ENCODE assay signal across 15 cellular contexts in genomic region chr14:96091149-96091693, GRCh38. TPM values are rescaled to one million over a fixed set of nuclear protein-coding genes. Genes with fewer than 3 reads are reported as not detected.
DNase-seq lines count a peak whose midpoint lies in the region; ATAC-seq, FAIRE-seq and TF ChIP-seq lines count a peak whose summit lies in the region.
"Had no signal": no experiment of that assay in that cellular context is flagged by ENCODE, and none has a peak within 500 bp of the region (broad histone marks: within the 10 kb centered on the region; RNA-seq: fewer than 3 reads in every experiment).

No MANE protein-coding gene starts in this region.

- H3K36me3 Mint-ChIP-seq in activated T-helper 17 cell treated with anti-CD3 and anti-CD28 coated beads, Interleukin-2, amount 50 U/mL, for 72 hours (ENCODE audit: low read depth) = no peaks in the 10 kb centered on the region
- H3K36me3 Mint-ChIP-seq: activated naive CD4-positive, alpha-beta T cell treated with anti-CD3 and anti-CD28 coated beads, Interleukin-2, amount 50 U/mL, for 72 hours had no signal

- H3K27ac Mint-ChIP-seq in activated T-helper 17 cell treated with anti-CD3 and anti-CD28 coated beads, Interleukin-2, amount 50 U/mL, for 72 hours = no peak overlapping the region
- H3K27ac Mint-ChIP-seq: activated naive CD4-positive, alpha-beta T cell treated with anti-CD3 and anti-CD28 coated beads, Interleukin-2, amount 50 U/mL, for 72 hours had no signal

- ATAC-seq in RWPE2 (ENCODE audit: low read depth) (no peak), HG03175 (IDR thresholded peaks at IDR 0.05; ENCODE audit: unreplicated experiment) (no peak), GM19455 (IDR thresholded peaks at IDR 0.05; ENCODE audit: unreplicated experiment) (no peak)
- no peak for ATAC-seq in activated T-helper 17 cell treated with anti-CD3 and anti-CD28 coated beads, Interleukin-2, amount 50 U/mL, for 72 hours (replicated peaks)
- ATAC-seq: activated naive CD4-positive, alpha-beta T cell treated with anti-CD3 and anti-CD28 coated beads, Interleukin-2, amount 50 U/mL, for 72 hours; PC-3 had no signal

- H3K27ac ChIP-seq in RWPE2 (ENCODE audit: poor library complexity, severe bottlenecking) = no peak overlapping the region
- H3K27ac ChIP-seq: tibial nerve had no signal

- no peak overlapping the region for H3K4me3 ChIP-seq in RWPE2 (ENCODE audit: severe bottlenecking)
- H3K4me3 ChIP-seq: mucosa of descending colon, tibial nerve had no signal

- H3K9me3 ChIP-seq in RWPE2 (ENCODE audit: severe bottlenecking) = no peaks in the 10 kb centered on the region
- H3K9me3 ChIP-seq: mucosa of descending colon, tibial nerve had no signal

- H3K9me3 Mint-ChIP-seq in activated T-helper 17 cell treated with anti-CD3 and anti-CD28 coated beads, Interleukin-2, amount 50 U/mL, for 72 hours = no peaks in the 10 kb centered on the region
- H3K9me3 Mint-ChIP-seq: activated naive CD4-positive, alpha-beta T cell treated with anti-CD3 and anti-CD28 coated beads, Interleukin-2, amount 50 U/mL, for 72 hours; central memory CD8-positive, alpha-beta T cell had no signal

- no peaks in the 10 kb centered on the region for H3K36me3 ChIP-seq in RWPE2 (ENCODE audit: low read depth)

- H3K4me1 Mint-ChIP-seq in activated T-helper 17 cell treated with anti-CD3 and anti-CD28 coated beads, Interleukin-2, amount 50 U/mL, for 72 hours = no peaks in the 10 kb centered on the region
- H3K4me1 Mint-ChIP-seq: central memory CD8-positive, alpha-beta T cell had no signal

- H3K27me3 Mint-ChIP-seq in activated T-helper 17 cell treated with anti-CD3 and anti-CD28 coated beads, Interleukin-2, amount 50 U/mL, for 72 hours = peaks cover 1% of the 10 kb centered on the region

- FAIRE-seq in D721Med (lab: Jason Lieb, UNC) = no peak
- FAIRE-seq: kidney had no signal

- H3K4me1 ChIP-seq in RWPE2 (ENCODE audit: insufficient read depth, poor library complexity, severe bottlenecking) = peaks cover 19% of the 10 kb centered on the region

- no peak overlapping the region for H3K4me3 Mint-ChIP-seq in activated T-helper 17 cell treated with anti-CD3 and anti-CD28 coated beads, Interleukin-2, amount 50 U/mL, for 72 hours
- H3K4me3 Mint-ChIP-seq: central memory CD8-positive, alpha-beta T cell had no signal

- H3K27me3 ChIP-seq in RWPE2 (ENCODE audit: insufficient read depth, poor library complexity, severe bottlenecking) = peaks cover 5% of the 10 kb centered on the region
- H3K27me3 ChIP-seq: tibial nerve had no signal

- peak; percentile 40 for DNase-seq in Ammon's horn (ENCODE audit: low spot score)
- peak; percentile 71 for DNase-seq in D721Med (ENCODE audit: insufficient read length, low spot score)
- DNase-seq in RWPE2 (ENCODE audit: low spot score) = peak; percentile 58
- peak; percentile 80 for DNase-seq in mesenteric fat pad (ENCODE audit: low spot score)
- no peak for DNase-seq in activated CD4-positive, alpha-beta T cell treated with anti-CD3 and anti-CD28 coated beads, Interleukin-2, amount 50 U/mL, for 48 hours
- DNase-seq: activated CD4-positive, CD25-positive, alpha-beta regulatory T cell; PC-3 had no signal

- no peak for TF ChIP-seq CTCF in D721Med (IDR thresholded peaks at IDR 0.05; ENCODE audit: insufficient read depth, missing control alignments)
- no peak for TF ChIP-seq CTCF in RWPE2 (IDR thresholded peaks at IDR 0.05; ENCODE audit: poor library complexity, severe bottlenecking)

RNA-seq across cellular contexts. Expression of gene C14orf132, which starts 52.1 kb away (rescaled TPM):
- 2.7 TPM for total RNA-seq in mesenteric fat pad
- total RNA-seq in activated T-helper 17 cell treated with anti-CD3 and anti-CD28 coated beads, Interleukin-2, amount 50 U/mL, for 72 hours = 1 to 10 TPM; 1.3 to 2.8 TPM
- total RNA-seq: PC-3 had no signal

Comparison
In these comparisons a context has a peak if more than half of its experiments do, and no peak if none do; other contexts are left out.
1. DNase-seq: peak in Ammon's horn (single experiment), D721Med (single experiment), RWPE2 (single experiment) and mesenteric fat pad (single experiment); none in activated CD4-positive, alpha-beta T cell treated with anti-CD3 and anti-CD28 coated beads, Interleukin-2, amount 50 U/mL, for 48 hours (0 of 2).